17 cellular contexts compared by ENCODE assay signal in the genomic region with DNA sequence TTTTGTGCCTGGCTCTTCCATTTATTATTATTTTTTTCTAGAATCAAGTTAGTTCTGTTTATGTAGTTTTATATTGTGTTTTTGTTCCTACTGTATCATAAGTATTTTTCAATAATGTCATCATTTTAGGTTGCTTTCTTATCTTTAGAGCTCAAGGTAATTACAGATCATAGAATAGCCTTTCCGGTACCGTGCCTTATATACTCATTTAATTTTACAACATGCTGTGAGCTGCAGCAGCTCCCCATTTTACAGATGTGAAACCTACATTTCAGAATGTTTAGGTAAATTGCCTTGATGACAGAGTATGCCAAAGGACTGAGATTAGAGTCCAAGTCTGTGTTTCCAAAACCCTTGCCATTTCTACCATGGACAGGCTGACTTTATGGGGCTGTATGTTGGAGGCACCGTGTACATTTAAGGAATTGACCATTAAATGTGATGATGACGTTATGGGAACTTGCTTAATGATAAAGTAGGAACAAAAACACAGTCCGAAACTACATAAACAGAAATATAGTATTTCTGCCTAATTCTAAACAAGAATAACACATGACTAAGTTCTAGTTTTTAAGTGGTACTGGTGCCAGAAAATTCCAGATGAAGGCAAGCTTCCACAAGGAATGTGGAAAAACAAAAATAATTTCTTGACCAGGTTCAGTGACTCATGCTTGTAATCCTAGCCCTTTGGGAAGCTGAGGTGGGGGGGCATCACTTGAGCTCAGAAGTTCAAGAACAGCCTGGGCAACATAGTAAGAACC.
A peak's percentile ranks its signal among the peaks of the same experiment; 100 is the strongest.
DNase-seq lines count a peak whose midpoint lies in the region; ATAC-seq lines count a peak whose summit lies in the region.
"Had no signal": no experiment of that assay in that cellular context is flagged by ENCODE, and none has a peak within 500 bp of the region (broad histone marks: within the 10 kb centered on the region; RNA-seq: fewer than 3 reads in every experiment).

No MANE protein-coding gene starts in this region.

- no peaks in the 10 kb centered on the region for H3K36me3 Mint-ChIP-seq in stimulated activated effector memory CD8-positive, alpha-beta T cell treated with anti-CD3 and anti-CD28 coated beads, Interleukin-12 subunit alpha, Interleukin-12 subunit beta, amount 100 ng/mL, for 72 hours

- H3K27ac Mint-ChIP-seq in stimulated activated effector memory CD8-positive, alpha-beta T cell treated with anti-CD3 and anti-CD28 coated beads, Interleukin-12 subunit alpha, Interleukin-12 subunit beta, amount 100 ng/mL, for 72 hours = no peak overlapping the region
- H3K27ac Mint-ChIP-seq: HFFc6 had no signal

- peaks cover 63% of the 10 kb centered on the region for H3K4me1 Mint-ChIP-seq in stimulated activated effector memory CD8-positive, alpha-beta T cell treated with anti-CD3 and anti-CD28 coated beads, Interleukin-12 subunit alpha, Interleukin-12 subunit beta, amount 100 ng/mL, for 72 hours

- ATAC-seq in GM19023 (IDR thresholded peaks at IDR 0.05; ENCODE audit: unreplicated experiment) = no peak
- no peak for ATAC-seq in stimulated activated effector memory CD8-positive, alpha-beta T cell treated with anti-CD3 and anti-CD28 coated beads, Interleukin-12 subunit alpha, Interleukin-12 subunit beta, amount 100 ng/mL, for 72 hours
- ATAC-seq: Right ventricle myocardium inferior had no signal

- H3K9me3 Mint-ChIP-seq in stimulated activated effector memory CD8-positive, alpha-beta T cell treated with anti-CD3 and anti-CD28 coated beads, Interleukin-12 subunit alpha, Interleukin-12 subunit beta, amount 100 ng/mL, for 72 hours = no peaks in the 10 kb centered on the region
- H3K9me3 Mint-ChIP-seq: HFFc6 had no signal

- no peak overlapping the region for H3K4me3 Mint-ChIP-seq in stimulated activated effector memory CD8-positive, alpha-beta T cell treated with anti-CD3 and anti-CD28 coated beads, Interleukin-12 subunit alpha, Interleukin-12 subunit beta, amount 100 ng/mL, for 72 hours
- H3K4me3 Mint-ChIP-seq: HFFc6 had no signal

- DNase-seq in Daoy (ENCODE audit: low read depth) = peak; percentile 72
- DNase-seq in LHCN-M2 (ENCODE audit: low read depth) = peak; percentile 18
- peak; percentile 57 for DNase-seq in astrocyte of the hippocampus (ENCODE audit: low read depth, low spot score)
- peak; percentile 43 for DNase-seq in iris pigment epithelial cell (ENCODE audit: low read depth)
- DNase-seq in activated CD4-positive, alpha-beta T cell treated with anti-CD3 and anti-CD28 coated beads, Interleukin-2, amount 50 U/mL, for 48 hours = no peak
- DNase-seq in stimulated activated effector memory CD8-positive, alpha-beta T cell treated with anti-CD3 and anti-CD28 coated beads, Interleukin-12 subunit alpha, Interleukin-12 subunit beta, amount 100 ng/mL, for 72 hours (ENCODE audit: low spot score in 2 of 2) = no peak
- no peak for DNase-seq in cerebellar cortex (ENCODE audit: low spot score)
- DNase-seq: BE2C, HFFc6, KBM-7, MM.1S, NCI-H1105 treated with DMSO at 0.1 percent for 48 hours, NCI-H187 treated with DMSO at 0.1 percent for 48 hours, NCI-H2171, NCI-H82 had no signal

Comparison
In these comparisons a context has a peak if more than half of its experiments do, and no peak if none do; other contexts are left out.
1. DNase-seq: peak in Daoy (single experiment), LHCN-M2 (single experiment), astrocyte of the hippocampus (single experiment) and iris pigment epithelial cell (single experiment); none in activated CD4-positive, alpha-beta T cell treated with anti-CD3 and anti-CD28 coated beads, Interleukin-2, amount 50 U/mL, for 48 hours (0 of 2), stimulated activated effector memory CD8-positive, alpha-beta T cell treated with anti-CD3 and anti-CD28 coated beads, Interleukin-12 subunit alpha, Interleukin-12 subunit beta, amount 100 ng/mL, for 72 hours (0 of 2) and cerebellar cortex (single experiment).